In genomic region chr6:75205776-75206334, GRCh38 we compare ENCODE assay signal across 8 cellular contexts. TPM values are rescaled to one million over a fixed set of nuclear protein-coding genes. Genes with fewer than 3 reads are reported as not detected.
DNase-seq lines count a peak whose midpoint lies in the region; ATAC-seq and TF ChIP-seq lines count a peak whose summit lies in the region.

Gene COL12A1 (minus strand): TSS chr6:75206053. CDS start chr6:75202792, 3,261 bp downstream.

- peak in 1 of 4 donors; percentile 26 for TF ChIP-seq EP300 in upper lobe of left lung (IDR thresholded peaks at IDR 0.05)

- H3K4me3 ChIP-seq in HEK293 (ENCODE audit: low read depth, low read length) (peak within 1 kb of the TSS; percentile 71), WI38 (ENCODE audit: low read depth, low read length) (peak within 1 kb of the TSS; percentile 84), mucosa of stomach (ENCODE audit: low read length) (peak within 1 kb of the TSS; percentile 52), upper lobe of left lung (peak within 1 kb of the TSS; percentile 39 to 56 (median 49))

- H3K36me3 ChIP-seq in HEK293 (ENCODE audit: control insufficient read depth in 2 of 2, insufficient read depth in 1 of 2, low read length in 2 of 2) (no peaks in the 10 kb centered on the region), mucosa of stomach (ENCODE audit: control insufficient read depth, insufficient read depth, low read length) (no peaks in the 10 kb centered on the region), upper lobe of left lung (no peaks in the 10 kb centered on the region)

- H3K27me3 Mint-ChIP-seq in CD14-positive monocyte (ENCODE audit: low read depth in 3 of 3) = peaks cover 83 to 91% (median 91%) of the 10 kb centered on the region in 3 donors

- POLR2A ChIA-PET in HEK293 (lab: Yijun Ruan, JAX) = interaction anchor here (1.1 to 2.6 kb wide), 6 partner anchors 11 to 1684 kb away, joined by 3 to 12 read pairs (median 4); partner anchors contain the start of gene COX7A2

- peaks cover 0 to 18% of the 10 kb centered on the region in 2 donors for H3K36me3 Mint-ChIP-seq in CD14-positive monocyte

- peaks cover 56% of the 10 kb centered on the region for H3K4me1 Mint-ChIP-seq in CD14-positive monocyte

- TF ChIP-seq CTCF in CD14-positive monocyte (IDR thresholded peaks at IDR 0.05) (no peak), HEK293 (tag by site-specific recombination; IDR thresholded peaks at IDR 0.05) (peak; percentile 57), WI38 (IDR thresholded peaks at IDR 0.05; ENCODE audit: low read depth, low read length) (no peak), upper lobe of left lung (IDR thresholded peaks at IDR 0.05) (peak in 1 of 6 experiments; percentile 49)

- H3K27ac ChIP-seq in HEK293 (ENCODE audit: extremely low read depth, low read depth, low read length) (no peak within 1 kb of the TSS; the same call in 1 of the 2 replicates), upper lobe of left lung (peak within 1 kb of the TSS; percentile 64 to 73 (median 70))

- no peaks in the 10 kb centered on the region for H3K9me3 ChIP-seq in HEK293 (ENCODE audit: control insufficient read depth, insufficient read depth, low read depth, low read length)
- H3K9me3 ChIP-seq in mucosa of stomach (ENCODE audit: control insufficient read depth, low read length) = no peaks in the 10 kb centered on the region
- no peaks in the 10 kb centered on the region for H3K9me3 ChIP-seq in upper lobe of left lung

- peak within 1 kb of the TSS; percentile 51 to 87 for H3K4me3 Mint-ChIP-seq in CD14-positive monocyte

- H3K27me3 ChIP-seq in mucosa of stomach (ENCODE audit: control insufficient read depth, insufficient read depth, low read length) (peaks cover 73% of the 10 kb centered on the region), upper lobe of left lung (peaks cover 0 to 43% (median 11%) of the 10 kb centered on the region in 4 donors)

- H3K9ac ChIP-seq in mucosa of stomach (ENCODE audit: low read length) = peak within 1 kb of the TSS; percentile 69

- WGBS in upper lobe of left lung, 2 donors = 1 to 3% methylated on average over 29 to 54 of the region's 55 CpGs

- ATAC-seq in esophagus mucosa (peak; percentile 69), upper lobe of left lung (ENCODE audit: low FRiP score in 2 of 2) (peak; percentile 82 to 87), HG02870 (IDR thresholded peaks at IDR 0.05; ENCODE audit: unreplicated experiment) (no peak)

- H3K27ac Mint-ChIP-seq in CD14-positive monocyte = peak within 1 kb of the TSS in 2 of 7 donors; percentile 77 to 81

- intact Hi-C loops in CD14-positive monocyte (cut with micrococcal nuclease) = no loop called here

- DNase-seq in CD14-positive monocyte (ENCODE audit: low spot score) = no peak
- peak; percentile 90 to 94 for DNase-seq in upper lobe of left lung
- no peak for DNase-seq in putamen (ENCODE audit: low spot score)

- CTCF ChIA-PET in HEK293 (lab: Yijun Ruan, JAX) = interaction anchor here (0.7 to 2.6 kb wide), 21 partner anchors 14 to 1473 kb away, joined by 3 to 14 read pairs (median 3); partner anchors contain the start of gene FILIP1

- H3K9me3 Mint-ChIP-seq in CD14-positive monocyte = peaks cover 0 to 27% (median 17%) of the 10 kb centered on the region in 7 donors

- peak in 2 of 4 donors; percentile 52 to 74 for TF ChIP-seq POLR2A in upper lobe of left lung (IDR thresholded peaks at IDR 0.05)

- H3K4me1 ChIP-seq in HEK293 (ENCODE audit: control insufficient read depth, insufficient read depth, low read length) = peaks cover 7% of the 10 kb centered on the region
- H3K4me1 ChIP-seq in mucosa of stomach (ENCODE audit: control insufficient read depth, insufficient read depth, low read length) = peaks cover 11% of the 10 kb centered on the region
- peaks cover 32 to 61% (median 43%) of the 10 kb centered on the region in 4 donors for H3K4me1 ChIP-seq in upper lobe of left lung

TF ChIP-seq in HEK293, 187 proteins besides CTCF, POLR2A, EP300 and RAD21 (continues in another document):
- TF ChIP-seq FEZF1 (tag by site-specific recombination; IDR thresholded peaks at IDR 0.05) (peak; percentile 39; the same call in 1 of the 2 replicates), ZFP37 (tag by site-specific recombination; IDR thresholded peaks at IDR 0.05) (peak; percentile 84; the same call in 1 of the 2 replicates), ZNF394 (tag by site-specific recombination; IDR thresholded peaks at IDR 0.05; ENCODE audit: borderline replicate concordance) (peak; percentile 95), ZNF558 (tag by site-specific recombination; IDR thresholded peaks at IDR 0.05) (0 out of 2 replicates have a peak, but pooled peaks have one; percentile 25), IKZF3 (tag by site-specific recombination; IDR thresholded peaks at IDR 0.05) (peak; percentile 75), ZNF140 (tag by site-specific recombination; IDR thresholded peaks at IDR 0.05) (peak; percentile 32; the same call in 1 of the 2 replicates), ZNF692 (tag by site-specific recombination; IDR thresholded peaks at IDR 0.05) (peak; percentile 70; the same call in 1 of the 2 replicates), ZFP69B (tag by site-specific recombination; IDR thresholded peaks at IDR 0.05) (peak; percentile 72; the same call in 1 of the 2 replicates), ZBTB48 (tag by site-specific recombination; IDR thresholded peaks at IDR 0.05) (peak; percentile 66), ZNF324 (tag by site-specific recombination; IDR thresholded peaks at IDR 0.05) (peak; percentile 75), ZNF341 (tag by site-specific recombination; IDR thresholded peaks at IDR 0.05; ENCODE audit: low read depth) (peak; percentile 94), ZNF514 (tag by site-specific recombination; IDR thresholded peaks at IDR 0.05) (no peak), ZNF311 (tag by site-specific recombination; IDR thresholded peaks at IDR 0.05; ENCODE audit: borderline replicate concordance) (no peak), ZNF23 (tag by site-specific recombination; IDR thresholded peaks at IDR 0.05; ENCODE audit: borderline replicate concordance) (no peak), SP7 (tag by site-specific recombination; IDR thresholded peaks at IDR 0.05) (peak; percentile 86), OSR2 (tag by site-specific recombination; IDR thresholded peaks at IDR 0.05) (0 out of 2 replicates have a peak, but pooled peaks have one; percentile 29), ZNF132 (tag by site-specific recombination; IDR thresholded peaks at IDR 0.05; ENCODE audit: borderline replicate concordance) (no peak), ZNF561 (tag by site-specific recombination; IDR thresholded peaks at IDR 0.05; ENCODE audit: borderline replicate concordance) (0 out of 2 replicates have a peak, but pooled peaks have one; percentile 38), ZNF629 (tag by site-specific recombination; IDR thresholded peaks at IDR 0.05) (peak; percentile 87)
- TF ChIP-seq, protein P1, sequence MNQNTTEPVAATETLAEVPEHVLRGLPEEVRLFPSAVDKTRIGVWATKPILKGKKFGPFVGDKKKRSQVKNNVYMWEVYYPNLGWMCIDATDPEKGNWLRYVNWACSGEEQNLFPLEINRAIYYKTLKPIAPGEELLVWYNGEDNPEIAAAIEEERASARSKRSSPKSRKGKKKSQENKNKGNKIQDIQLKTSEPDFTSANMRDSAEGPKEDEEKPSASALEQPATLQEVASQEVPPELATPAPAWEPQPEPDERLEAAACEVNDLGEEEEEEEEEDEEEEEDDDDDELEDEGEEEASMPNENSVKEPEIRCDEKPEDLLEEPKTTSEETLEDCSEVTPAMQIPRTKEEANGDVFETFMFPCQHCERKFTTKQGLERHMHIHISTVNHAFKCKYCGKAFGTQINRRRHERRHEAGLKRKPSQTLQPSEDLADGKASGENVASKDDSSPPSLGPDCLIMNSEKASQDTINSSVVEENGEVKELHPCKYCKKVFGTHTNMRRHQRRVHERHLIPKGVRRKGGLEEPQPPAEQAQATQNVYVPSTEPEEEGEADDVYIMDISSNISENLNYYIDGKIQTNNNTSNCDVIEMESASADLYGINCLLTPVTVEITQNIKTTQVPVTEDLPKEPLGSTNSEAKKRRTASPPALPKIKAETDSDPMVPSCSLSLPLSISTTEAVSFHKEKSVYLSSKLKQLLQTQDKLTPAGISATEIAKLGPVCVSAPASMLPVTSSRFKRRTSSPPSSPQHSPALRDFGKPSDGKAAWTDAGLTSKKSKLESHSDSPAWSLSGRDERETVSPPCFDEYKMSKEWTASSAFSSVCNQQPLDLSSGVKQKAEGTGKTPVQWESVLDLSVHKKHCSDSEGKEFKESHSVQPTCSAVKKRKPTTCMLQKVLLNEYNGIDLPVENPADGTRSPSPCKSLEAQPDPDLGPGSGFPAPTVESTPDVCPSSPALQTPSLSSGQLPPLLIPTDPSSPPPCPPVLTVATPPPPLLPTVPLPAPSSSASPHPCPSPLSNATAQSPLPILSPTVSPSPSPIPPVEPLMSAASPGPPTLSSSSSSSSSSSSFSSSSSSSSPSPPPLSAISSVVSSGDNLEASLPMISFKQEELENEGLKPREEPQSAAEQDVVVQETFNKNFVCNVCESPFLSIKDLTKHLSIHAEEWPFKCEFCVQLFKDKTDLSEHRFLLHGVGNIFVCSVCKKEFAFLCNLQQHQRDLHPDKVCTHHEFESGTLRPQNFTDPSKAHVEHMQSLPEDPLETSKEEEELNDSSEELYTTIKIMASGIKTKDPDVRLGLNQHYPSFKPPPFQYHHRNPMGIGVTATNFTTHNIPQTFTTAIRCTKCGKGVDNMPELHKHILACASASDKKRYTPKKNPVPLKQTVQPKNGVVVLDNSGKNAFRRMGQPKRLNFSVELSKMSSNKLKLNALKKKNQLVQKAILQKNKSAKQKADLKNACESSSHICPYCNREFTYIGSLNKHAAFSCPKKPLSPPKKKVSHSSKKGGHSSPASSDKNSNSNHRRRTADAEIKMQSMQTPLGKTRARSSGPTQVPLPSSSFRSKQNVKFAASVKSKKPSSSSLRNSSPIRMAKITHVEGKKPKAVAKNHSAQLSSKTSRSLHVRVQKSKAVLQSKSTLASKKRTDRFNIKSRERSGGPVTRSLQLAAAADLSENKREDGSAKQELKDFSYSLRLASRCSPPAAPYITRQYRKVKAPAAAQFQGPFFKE (tag by site-specific recombination; IDR thresholded peaks at IDR 0.05; ENCODE audit: borderline replicate concordance) = no peak

RNA-seq across cellular contexts. Expression of gene COL12A1, which starts in this region (rescaled TPM):
- polyA plus RNA-seq in CD14-positive monocyte = not detected
- total RNA-seq in esophagus mucosa = 9.4 TPM
- total RNA-seq in upper lobe of left lung = 100 to 1,000 TPM in 2 of 6 donors, 10 to 100 TPM in 4; 33.3 to 176 (median 76.9) TPM

Comparison
In these comparisons a context has a peak if more than half of its experiments do, and no peak if none do; other contexts are left out.
1. DNase-seq: peak in upper lobe of left lung (2 of 2); none in CD14-positive monocyte (single experiment) and putamen (single experiment).
2. Peak in every context shown above with its lines, with median percentiles within 50 percentile points of each other: H3K4me3 ChIP-seq.